In the genomic region with DNA sequence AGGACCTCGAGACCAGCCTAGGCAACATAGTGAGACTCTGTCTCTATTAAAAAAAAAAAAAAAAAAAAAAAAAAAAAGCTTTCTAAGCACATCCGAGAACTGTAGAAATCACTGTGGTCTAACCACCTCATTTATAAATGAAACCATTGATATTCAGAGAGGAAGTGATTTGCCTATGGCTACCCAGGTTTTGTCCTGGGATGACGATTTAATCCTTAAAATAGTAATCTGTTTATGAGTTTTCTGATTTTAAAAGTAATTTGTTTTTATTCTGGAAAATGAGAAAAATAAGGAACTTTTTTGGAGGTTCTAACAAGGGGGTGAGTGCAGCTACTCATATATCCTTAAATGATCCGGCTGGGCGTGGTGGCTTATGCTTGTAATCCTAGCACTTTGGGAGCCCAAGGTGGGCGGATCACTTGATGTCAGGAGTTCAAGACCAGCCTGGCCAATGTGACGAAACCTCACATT, we compare ENCODE assay signal across 1 cellular context.
TF ChIP-seq lines count a peak whose summit lies in the region.

No MANE protein-coding gene starts in this region.

TF ChIP-seq in GM23338, 12 proteins besides CTCF, POLR2A, EP300 and RAD21 (continued from another document):
- TF ChIP-seq, protein P1, sequence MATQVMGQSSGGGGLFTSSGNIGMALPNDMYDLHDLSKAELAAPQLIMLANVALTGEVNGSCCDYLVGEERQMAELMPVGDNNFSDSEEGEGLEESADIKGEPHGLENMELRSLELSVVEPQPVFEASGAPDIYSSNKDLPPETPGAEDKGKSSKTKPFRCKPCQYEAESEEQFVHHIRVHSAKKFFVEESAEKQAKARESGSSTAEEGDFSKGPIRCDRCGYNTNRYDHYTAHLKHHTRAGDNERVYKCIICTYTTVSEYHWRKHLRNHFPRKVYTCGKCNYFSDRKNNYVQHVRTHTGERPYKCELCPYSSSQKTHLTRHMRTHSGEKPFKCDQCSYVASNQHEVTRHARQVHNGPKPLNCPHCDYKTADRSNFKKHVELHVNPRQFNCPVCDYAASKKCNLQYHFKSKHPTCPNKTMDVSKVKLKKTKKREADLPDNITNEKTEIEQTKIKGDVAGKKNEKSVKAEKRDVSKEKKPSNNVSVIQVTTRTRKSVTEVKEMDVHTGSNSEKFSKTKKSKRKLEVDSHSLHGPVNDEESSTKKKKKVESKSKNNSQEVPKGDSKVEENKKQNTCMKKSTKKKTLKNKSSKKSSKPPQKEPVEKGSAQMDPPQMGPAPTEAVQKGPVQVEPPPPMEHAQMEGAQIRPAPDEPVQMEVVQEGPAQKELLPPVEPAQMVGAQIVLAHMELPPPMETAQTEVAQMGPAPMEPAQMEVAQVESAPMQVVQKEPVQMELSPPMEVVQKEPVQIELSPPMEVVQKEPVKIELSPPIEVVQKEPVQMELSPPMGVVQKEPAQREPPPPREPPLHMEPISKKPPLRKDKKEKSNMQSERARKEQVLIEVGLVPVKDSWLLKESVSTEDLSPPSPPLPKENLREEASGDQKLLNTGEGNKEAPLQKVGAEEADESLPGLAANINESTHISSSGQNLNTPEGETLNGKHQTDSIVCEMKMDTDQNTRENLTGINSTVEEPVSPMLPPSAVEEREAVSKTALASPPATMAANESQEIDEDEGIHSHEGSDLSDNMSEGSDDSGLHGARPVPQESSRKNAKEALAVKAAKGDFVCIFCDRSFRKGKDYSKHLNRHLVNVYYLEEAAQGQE (IDR thresholded peaks at IDR 0.05; ENCODE audit: unreplicated experiment): no peak
- TF ChIP-seq EZH2 (IDR thresholded peaks at IDR 0.05; ENCODE audit: low read depth, unreplicated experiment): no peak
- TF ChIP-seq NANOG (IDR thresholded peaks at IDR 0.05; ENCODE audit: borderline replicate concordance): no peak
- no peak for TF ChIP-seq POLR2AphosphoS5 (IDR thresholded peaks at IDR 0.05; ENCODE audit: low read depth)
- TF ChIP-seq JUNB (IDR thresholded peaks at IDR 0.05; ENCODE audit: unreplicated experiment): no peak
